ENCODE assay signal across 8 cellular contexts in the genomic region with DNA sequence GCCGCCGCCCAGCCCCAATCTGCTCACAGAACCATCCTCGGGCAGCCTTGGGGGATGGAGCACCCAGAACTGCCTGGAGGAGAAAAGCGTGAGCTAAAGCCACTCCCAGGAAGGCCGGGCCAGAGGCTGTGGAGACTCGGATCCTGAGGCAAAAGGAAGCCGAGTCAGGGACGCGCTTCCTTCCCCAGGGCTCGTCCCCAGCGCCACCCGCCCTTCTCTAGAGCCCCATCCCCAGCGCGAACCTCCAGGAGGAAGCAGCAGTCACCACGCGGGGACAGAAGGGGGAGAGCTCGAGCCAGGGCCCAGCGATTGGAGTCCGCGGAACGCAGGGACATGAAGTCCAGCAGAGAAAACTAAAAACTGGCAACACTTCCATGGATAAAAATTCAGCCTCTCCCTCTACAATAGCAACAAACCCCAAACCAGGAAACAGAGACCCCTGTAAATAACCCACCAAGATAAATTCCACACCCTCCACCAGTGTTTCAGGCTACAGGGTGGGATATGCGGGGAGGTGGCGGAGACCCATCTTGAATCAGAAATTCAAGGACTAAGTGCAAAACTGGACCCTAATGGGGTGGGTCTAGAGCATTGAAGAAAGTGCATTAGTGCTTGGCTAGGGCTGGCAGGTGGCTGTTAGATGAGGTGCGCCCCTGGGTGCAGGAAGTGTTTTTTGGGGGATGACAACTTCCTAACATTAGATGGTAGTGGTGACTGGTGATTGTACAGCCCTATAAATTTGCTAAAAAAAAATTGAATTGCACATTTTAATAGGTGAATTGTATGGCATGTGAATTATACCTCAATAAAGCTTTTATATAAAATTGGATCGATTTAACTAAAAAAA.
A peak's percentile ranks its signal among the peaks of the same experiment; 100 is the strongest.
DNase-seq lines count a peak whose midpoint lies in the region; ATAC-seq, FAIRE-seq and TF ChIP-seq lines count a peak whose summit lies in the region.

No MANE protein-coding gene starts in this region.

- no peaks in the 10 kb centered on the region for H3K79me2 ChIP-seq in HepG2 (ENCODE audit: insufficient read depth, low read length)

- intact Hi-C loops in HepG2 (cut with micrococcal nuclease; ENCODE audit: unreplicated experiment): no loop called here

- H3K27ac ChIP-seq in HepG2 (ENCODE audit: extremely low read length, insufficient read depth, low read length): no peak overlapping the region

- CTCF ChIA-PET in HepG2 (lab: Yijun Ruan, JAX; ENCODE audit: low intra/inter-chr PET ratio, low total read pairs): no interaction called here

- H3K4me1 ChIP-seq in HepG2 (ENCODE audit: insufficient read depth, low read length): no peaks in the 10 kb centered on the region

- no peak overlapping the region for H3K4me3 ChIP-seq in HepG2 (replicated peaks in 1 of 3; ENCODE audit: insufficient read depth in 1 of 3, low read depth in 2 of 3, low read length in 3 of 3)

- H3K4me1 Mint-ChIP-seq in T-helper 1 cell treated with Interleukin-12 subunit alpha and Interleukin-12 subunit beta and Interleukin-4 antibody, amounts not matched to agents 30 μg/mL and 1 μg/mL, for 36 hours (ENCODE audit: low read depth): peaks cover 7% of the 10 kb centered on the region
- peaks cover 9% of the 10 kb centered on the region for H3K4me1 Mint-ChIP-seq in stimulated activated naive CD8-positive, alpha-beta T cell treated with anti-CD3 and anti-CD28 coated beads, Interleukin-15, amount 100 ng/mL, for 72 hours

- peaks cover 8% of the 10 kb centered on the region for H3K36me3 Mint-ChIP-seq in T-helper 1 cell treated with Interleukin-12 subunit alpha and Interleukin-12 subunit beta and Interleukin-4 antibody, amounts not matched to agents 30 μg/mL and 1 μg/mL, for 36 hours (ENCODE audit: low read depth)

- H3K27me3 ChIP-seq in HepG2 (ENCODE audit: control insufficient read depth in 1 of 2, insufficient read depth in 2 of 2, low read length in 2 of 2): no peaks in the 10 kb centered on the region

- POLR2A ChIA-PET in HepG2 (lab: Yijun Ruan, JAX): no interaction called here

- TF ChIP-seq RAD21 in HepG2 (CRISPR knock-in tag; IDR thresholded peaks at IDR 0.05): no peak

- peak; percentile 47 for TF ChIP-seq CTCF in HepG2 (CRISPR knock-in tag; IDR thresholded peaks at IDR 0.05)

- peaks cover 3 to 4% of the 10 kb centered on the region in 2 experiments; a peak in 2 of 5 replicates for H3K36me3 ChIP-seq in HepG2 (replicated peaks in 1 of 2; ENCODE audit: control insufficient read depth in 1 of 2, insufficient read depth in 2 of 2, low read length in 2 of 2)

- BruUV-seq in HepG2 (replicated peaks; lab: Mats Ljungman, UMichigan): no TSS peak

- no peak overlapping the region for H3K4me2 ChIP-seq in HepG2 (ENCODE audit: low read depth, low read length)

- H3K9me3 Mint-ChIP-seq in T-helper 1 cell treated with Interleukin-12 subunit alpha and Interleukin-12 subunit beta and Interleukin-4 antibody, amounts not matched to agents 30 μg/mL and 1 μg/mL, for 36 hours: no peaks in the 10 kb centered on the region
- no peaks in the 10 kb centered on the region for H3K9me3 Mint-ChIP-seq in stimulated activated naive CD8-positive, alpha-beta T cell treated with anti-CD3 and anti-CD28 coated beads, Interleukin-15, amount 100 ng/mL, for 72 hours

- ATAC-seq in HepG2 (no peak), HG03457 (IDR thresholded peaks at IDR 0.05; ENCODE audit: unreplicated experiment) (no peak), HG02642 (IDR thresholded peaks at IDR 0.05; ENCODE audit: poor library complexity, unreplicated experiment) (no peak)
- ATAC-seq in stimulated activated naive CD8-positive, alpha-beta T cell treated with anti-CD3 and anti-CD28 coated beads, Interleukin-15, amount 100 ng/mL, for 72 hours: peak; percentile 81

- H3K9me3 ChIP-seq in HepG2 (ENCODE audit: low read length): no peaks in the 10 kb centered on the region

- in situ Hi-C loops in HepG2 (cut with HindIII; ENCODE audit: extremely low pct_ligation_motif_present, low pct_unique_long_range_greater_than_20kb): no loop called here

- H3K27ac Mint-ChIP-seq in T-helper 1 cell treated with Interleukin-12 subunit alpha and Interleukin-12 subunit beta and Interleukin-4 antibody, amounts not matched to agents 30 μg/mL and 1 μg/mL, for 36 hours: peak overlapping the region; percentile 31
- H3K27ac Mint-ChIP-seq in stimulated activated naive CD8-positive, alpha-beta T cell treated with anti-CD3 and anti-CD28 coated beads, Interleukin-15, amount 100 ng/mL, for 72 hours: peak overlapping the region in 1 of 2 donors; percentile 59

- H3K27me3 Mint-ChIP-seq in T-helper 1 cell treated with Interleukin-12 subunit alpha and Interleukin-12 subunit beta and Interleukin-4 antibody, amounts not matched to agents 30 μg/mL and 1 μg/mL, for 36 hours (ENCODE audit: low read depth): no peaks in the 10 kb centered on the region
- no peaks in the 10 kb centered on the region for H3K27me3 Mint-ChIP-seq in stimulated activated naive CD8-positive, alpha-beta T cell treated with anti-CD3 and anti-CD28 coated beads, Interleukin-15, amount 100 ng/mL, for 72 hours

- FAIRE-seq in GM12891 (lab: Jason Lieb, UNC) (peak; percentile 47), HepG2 (lab: Jason Lieb, UNC) (no peak)

- no peak overlapping the region for H3K4me3 Mint-ChIP-seq in T-helper 1 cell treated with Interleukin-12 subunit alpha and Interleukin-12 subunit beta and Interleukin-4 antibody, amounts not matched to agents 30 μg/mL and 1 μg/mL, for 36 hours
- no peak overlapping the region for H3K4me3 Mint-ChIP-seq in stimulated activated naive CD8-positive, alpha-beta T cell treated with anti-CD3 and anti-CD28 coated beads, Interleukin-15, amount 100 ng/mL, for 72 hours

- TF ChIP-seq EP300 in HepG2 (IDR thresholded peaks at IDR 0.05; ENCODE audit: low read depth in 2 of 2, low read length in 2 of 2) (no peak), HepG2 (CRISPR knock-in tag; IDR thresholded peaks at IDR 0.05; ENCODE audit: borderline replicate concordance) (no peak)

- no peaks in the 10 kb centered on the region for H4K20me1 ChIP-seq in HepG2 (ENCODE audit: insufficient read depth, low read length)

- H3K9ac ChIP-seq in HepG2 (ENCODE audit: insufficient read depth, low read depth, low read length): no peak overlapping the region

- 94% methylated on average over 25 of the region's 25 CpGs for WGBS in HepG2 (ENCODE audit: low lambda C conversion rate)

- TF ChIP-seq POLR2A in GM12891 (IDR thresholded peaks at IDR 0.05; ENCODE audit: low read depth, low read length) (no peak), HepG2 (IDR thresholded peaks at IDR 0.05; ENCODE audit: insufficient read depth in 1 of 2, low read depth in 2 of 2, low read length in 2 of 2) (no peak)

- peak; percentile 36 for DNase-seq in 8988T
- DNase-seq in GM12891 (ENCODE audit: insufficient read length, low spot score): peak; percentile 54
- DNase-seq in ecto neural progenitor cell (ENCODE audit: low spot score): peak; percentile 84
- DNase-seq in HepG2 (ENCODE audit: low spot score): no peak
- DNase-seq in stimulated activated naive CD8-positive, alpha-beta T cell treated with anti-CD3 and anti-CD28 coated beads, Interleukin-15, amount 100 ng/mL, for 72 hours: peak; percentile 29 to 49

- no peak overlapping the region for H2AFZ ChIP-seq in HepG2 (ENCODE audit: low read length)

TF ChIP-seq in GM12891, 5 proteins besides CTCF, POLR2A, EP300 and RAD21:
- TF ChIP-seq POLR2AphosphoS5 (IDR thresholded peaks at IDR 0.05; ENCODE audit: low read depth, low read length) (no peak), TAF1 (IDR thresholded peaks at IDR 0.05; ENCODE audit: low read depth, low read length) (no peak), POU2F2 (IDR thresholded peaks at IDR 0.05; ENCODE audit: low read depth, low read length) (no peak), SPI1 (IDR thresholded peaks at IDR 0.05; ENCODE audit: low read depth, low read length) (no peak), PAX5 (IDR thresholded peaks at IDR 0.05; ENCODE audit: insufficient read depth, low read length, severe bottlenecking) (no peak)

TF ChIP-seq in HepG2, 621 proteins besides CTCF, POLR2A, EP300 and RAD21 (continues in another document):
- TF ChIP-seq SMAD9 (CRISPR knock-in tag; IDR thresholded peaks at IDR 0.05) (no peak), STAG1 (CRISPR knock-in tag; IDR thresholded peaks at IDR 0.05) (peak; percentile 46), PTBP1 (IDR thresholded peaks at IDR 0.05; ENCODE audit: low read depth, low read length, poor library complexity, severe bottlenecking) (no peak), EED (CRISPR knock-in tag; IDR thresholded peaks at IDR 0.05) (no peak), MTF1 (CRISPR knock-in tag; IDR thresholded peaks at IDR 0.05) (no peak), ZNF207 (IDR thresholded peaks at IDR 0.05; ENCODE audit: borderline replicate concordance) (no peak), KAT7 (CRISPR knock-in tag; IDR thresholded peaks at IDR 0.05; ENCODE audit: borderline replicate concordance) (no peak)
- TF ChIP-seq, protein P1, sequence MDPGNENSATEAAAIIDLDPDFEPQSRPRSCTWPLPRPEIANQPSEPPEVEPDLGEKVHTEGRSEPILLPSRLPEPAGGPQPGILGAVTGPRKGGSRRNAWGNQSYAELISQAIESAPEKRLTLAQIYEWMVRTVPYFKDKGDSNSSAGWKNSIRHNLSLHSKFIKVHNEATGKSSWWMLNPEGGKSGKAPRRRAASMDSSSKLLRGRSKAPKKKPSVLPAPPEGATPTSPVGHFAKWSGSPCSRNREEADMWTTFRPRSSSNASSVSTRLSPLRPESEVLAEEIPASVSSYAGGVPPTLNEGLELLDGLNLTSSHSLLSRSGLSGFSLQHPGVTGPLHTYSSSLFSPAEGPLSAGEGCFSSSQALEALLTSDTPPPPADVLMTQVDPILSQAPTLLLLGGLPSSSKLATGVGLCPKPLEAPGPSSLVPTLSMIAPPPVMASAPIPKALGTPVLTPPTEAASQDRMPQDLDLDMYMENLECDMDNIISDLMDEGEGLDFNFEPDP (CRISPR knock-in tag; conservative IDR thresholded peaks at IDR 0.05): no peak
